20 cellular contexts compared by ENCODE assay signal in genomic region chr2:189362283-189362682, GRCh38.
"Had no signal": no experiment of that assay in that cellular context is flagged by ENCODE, and none has a peak within 500 bp of the region (broad histone marks: within the 10 kb centered on the region; RNA-seq: fewer than 3 reads in every experiment).

No MANE protein-coding gene starts in this region.

- H3K4me1 ChIP-seq: esophagus squamous epithelium, left ventricle myocardium inferior, pancreas, suprapubic skin, upper lobe of left lung had no signal

- H3K4me3 ChIP-seq: esophagus squamous epithelium, left ventricle myocardium inferior, pancreas, suprapubic skin, upper lobe of left lung had no signal

- ATAC-seq: activated T-cell treated with anti-CD3 and anti-CD28 coated beads, Interleukin-2, amount 50 U/mL, for 72 hours; naive thymus-derived CD4-positive, alpha-beta T cell; pancreas had no signal

- H3K27ac ChIP-seq: brain microvascular endothelial cell, esophagus squamous epithelium, left ventricle myocardium inferior, pancreas, suprapubic skin, upper lobe of left lung had no signal

- H3K27me3 ChIP-seq: brain microvascular endothelial cell, esophagus squamous epithelium, pancreas, suprapubic skin, upper lobe of left lung had no signal

- H3K36me3 ChIP-seq: brain microvascular endothelial cell, esophagus squamous epithelium, left ventricle myocardium inferior, pancreas, suprapubic skin, upper lobe of left lung had no signal

- DNase-seq: activated CD4-positive, alpha-beta T cell treated with anti-CD3 and anti-CD28 coated beads, Interleukin-2, amount 50 U/mL, for 48 hours; activated CD4-positive, CD25-positive, alpha-beta regulatory T cell treated with anti-CD3 and anti-CD28 coated beads, Interleukin-2, amount 50 U/mL, for 72 hours; activated gamma-delta T cell treated with Interleukin-2 at 50 U/mL for 16 hours; activated T-cell treated with anti-CD3 and anti-CD28 coated beads, Interleukin-2, amount 50 U/mL, for 72 hours; amniotic stem cell; brain microvascular endothelial cell; effector CD8-positive, alpha-beta T cell; esophagus squamous epithelium; foreskin fibroblast; hippocampal formation; kidney; left ventricle myocardium inferior; naive thymus-derived CD4-positive, alpha-beta T cell; pancreas; stimulated activated CD4-positive, alpha-beta T cell treated with anti-CD3 and anti-CD28 coated beads, Interleukin-4, amount 100 ng/mL, for 1 hour; stimulated activated naive CD4-positive, alpha-beta T cell; T-helper 1 cell; T1000; upper lobe of left lung had no signal

- H3K9me3 ChIP-seq: esophagus squamous epithelium, pancreas, suprapubic skin, upper lobe of left lung had no signal
